Comparison of ENCODE assay signal across 11 cellular contexts in genomic region chr1:37498872-37499617, GRCh38. TPM values are rescaled to one million over a fixed set of nuclear protein-coding genes. Genes with fewer than 3 reads are reported as not detected.
A peak's percentile ranks its signal among the peaks of the same experiment; 100 is the strongest.
DNase-seq lines count a peak whose midpoint lies in the region; ATAC-seq and TF ChIP-seq lines count a peak whose summit lies in the region.
"Had no signal": no experiment of that assay in that cellular context is flagged by ENCODE, and none has a peak within 500 bp of the region (broad histone marks: within the 10 kb centered on the region; RNA-seq: fewer than 3 reads in every experiment).

No MANE protein-coding gene starts in this region.

- H2AFZ ChIP-seq in parathyroid adenoma = no peak overlapping the region

- TF ChIP-seq CTCF in Panc1 (IDR thresholded peaks at IDR 0.05) (no peak), parathyroid adenoma (IDR thresholded peaks at IDR 0.05) (no peak)

- H3K36me3 ChIP-seq in Panc1 (ENCODE audit: control insufficient read depth, insufficient read depth, low read length) (no peaks in the 10 kb centered on the region), parathyroid adenoma (ENCODE audit: control insufficient read depth, insufficient read depth, low read length) (no peaks in the 10 kb centered on the region)

- H3K4me1 ChIP-seq in Panc1 (ENCODE audit: control insufficient read depth, insufficient read depth, low read length) (peaks cover 17% of the 10 kb centered on the region; the same call in 1 of the 2 replicates), parathyroid adenoma (no peaks in the 10 kb centered on the region)

- BruUV-seq in Panc1 (replicated peaks; lab: Mats Ljungman, UMichigan) = no TSS peak

- CTCF ChIA-PET in Panc1 (lab: Charles Lee) = no interaction called here

- intact Hi-C loops in Panc1 (cut with micrococcal nuclease; ENCODE audit: unreplicated experiment) = no loop called here

- H3K9me3 ChIP-seq in Panc1 (ENCODE audit: control insufficient read depth, insufficient read depth, low read depth, low read length) (no peaks in the 10 kb centered on the region), parathyroid adenoma (ENCODE audit: control insufficient read depth, low read length) (no peaks in the 10 kb centered on the region)

- peak overlapping the region; percentile 24 for H3K4me2 ChIP-seq in parathyroid adenoma (ENCODE audit: low read length)

- no peak overlapping the region; the same call in 1 of the 2 replicates for H3K27ac ChIP-seq in Panc1 (ENCODE audit: low read length)
- H3K27ac ChIP-seq in parathyroid adenoma = no peak overlapping the region

- DNase-seq in EH (ENCODE audit: low read depth) (peak; percentile 80), Panc1 (ENCODE audit: low read depth, low spot score) (no peak), fibroblast of gingiva (ENCODE audit: low read depth) (peak; percentile 59), H4 (ENCODE audit: low spot score) (no peak), MV-4-11 (lab: John Stamatoyannopoulos, UW) (no peak), UCSD-AML1 (lab: John Stamatoyannopoulos, UW; ENCODE audit: unreplicated experiment) (no peak)
- DNase-seq: activated CD4-positive, alpha-beta T cell treated with anti-CD3 and anti-CD28 coated beads, Interleukin-2, amount 50 U/mL, for 1 hour; effector memory CD8-positive, alpha-beta T cell had no signal

- H3K4me3 ChIP-seq in Panc1 (ENCODE audit: low read depth in 2 of 2, low read length in 2 of 2) (no peak overlapping the region), parathyroid adenoma (ENCODE audit: low read depth, low read length) (no peak overlapping the region)

- no peaks in the 10 kb centered on the region for H3K79me2 ChIP-seq in parathyroid adenoma

- no peak overlapping the region for H3K9ac ChIP-seq in parathyroid adenoma

- H3K27me3 ChIP-seq in Panc1 (ENCODE audit: control insufficient read depth, insufficient read depth, low read length) (no peaks in the 10 kb centered on the region), parathyroid adenoma (ENCODE audit: control insufficient read depth, insufficient read depth, low read length) (no peaks in the 10 kb centered on the region)

- in situ Hi-C loops in Panc1 (cut with HindIII; ENCODE audit: low pct_unique_long_range_greater_than_20kb, low sequenced_read_pairs) = no loop called here

- peak; percentile 82 for ATAC-seq in Panc1
- ATAC-seq in HG02840 (IDR thresholded peaks at IDR 0.05; ENCODE audit: low FRiP score, unreplicated experiment) = no peak
- ATAC-seq: effector memory CD8-positive, alpha-beta T cell; HCT116 had no signal

- POLR2A ChIA-PET in Panc1 (lab: Charles Lee) = no interaction called here

RNA-seq across cellular contexts. Expression of gene MEAF6, which starts 15.5 kb away (rescaled TPM):
- total RNA-seq in Panc1 (2021; ENCODE audit: unreplicated experiment) = 50.0 TPM
- 39.0 TPM for polyA plus RNA-seq in Panc1 (2012; ENCODE audit: insufficient read length)
- total RNA-seq in H4 (2014; rRNA removed; shearing (Covaris generic)) = 113 and 172 TPM in 2 replicates

RNA-seq across cellular contexts. Expression of gene ZC3H12A, which starts 24.7 kb away (rescaled TPM):
- 9.4 TPM for total RNA-seq in Panc1 (2021; ENCODE audit: unreplicated experiment)
- 7.1 TPM for polyA plus RNA-seq in Panc1 (2012; ENCODE audit: insufficient read length)
- total RNA-seq in H4 (2014; rRNA removed; shearing (Covaris generic)) = 2.9 TPM in 2 replicates

RNA-seq across cellular contexts. Expression of gene SNIP1, which starts 55.0 kb away (rescaled TPM):
- 21.4 TPM for total RNA-seq in Panc1 (2021; ENCODE audit: unreplicated experiment)
- polyA plus RNA-seq in Panc1 (2012; ENCODE audit: insufficient read length) = 22.6 TPM
- total RNA-seq in H4 (2014; rRNA removed; shearing (Covaris generic)) = 7.2 and 12.9 TPM in 2 replicates

RNA-seq across cellular contexts. Expression of gene DNALI1, which starts 57.7 kb away (rescaled TPM):
- 0.36 TPM for total RNA-seq in Panc1 (2021; ENCODE audit: unreplicated experiment)
- 0.36 TPM for polyA plus RNA-seq in Panc1 (2012; ENCODE audit: insufficient read length)
- 0.64 TPM in 1 of 2 replicates, not detected in the other for total RNA-seq in H4 (2014; rRNA removed; shearing (Covaris generic))

Comparison
In these comparisons a context has a peak if more than half of its experiments do, and no peak if none do; other contexts are left out.
1. DNase-seq: peak in EH (single experiment) and fibroblast of gingiva (single experiment); none in Panc1 (single experiment), H4 (single experiment), MV-4-11 (single experiment) and UCSD-AML1 (single experiment).